In genomic region chr5:122845253-122846050, GRCh38 we compare ENCODE assay signal across 8 cellular contexts. TPM values are rescaled to one million over a fixed set of nuclear protein-coding genes. Genes with fewer than 3 reads are reported as not detected.
DNase-seq lines count a peak whose midpoint lies in the region; ATAC-seq and TF ChIP-seq lines count a peak whose summit lies in the region.

A gene with protein sequence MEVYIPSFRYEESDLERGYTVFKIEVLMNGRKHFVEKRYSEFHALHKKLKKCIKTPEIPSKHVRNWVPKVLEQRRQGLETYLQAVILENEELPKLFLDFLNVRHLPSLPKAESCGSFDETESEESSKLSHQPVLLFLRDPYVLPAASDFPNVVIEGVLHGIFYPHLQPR (plus strand): TSS chr5:122845613. CDS start chr5:122845634, 21 bp downstream.

- ATAC-seq in GM21360 (IDR thresholded peaks at IDR 0.05; ENCODE audit: unreplicated experiment), result peak; percentile 86
- peak; percentile 88 for ATAC-seq in stimulated activated naive CD8-positive, alpha-beta T cell treated with anti-CD3 and anti-CD28 coated beads, Interleukin-15, Interleukin-2, amounts not matched to agents 100 U/mL and 50 U/mL, for 24 hours

- H3K4me3 ChIP-seq in fibroblast of villous mesenchyme (ENCODE audit: low read depth, low read length), result peak within 1 kb of the TSS; percentile 77

- TF ChIP-seq CTCF in fibroblast of villous mesenchyme (IDR thresholded peaks at IDR 0.05; ENCODE audit: insufficient read depth, low read depth, low read length) (no peak), nephron (IDR thresholded peaks at IDR 0.05; ENCODE audit: unreplicated experiment in 3 of 3) (peak in 1 of 3 experiments; percentile 5)

- peaks cover 30% of the 10 kb centered on the region for H3K4me1 Mint-ChIP-seq in nephron

- peaks cover 3% of the 10 kb centered on the region for H3K9me3 Mint-ChIP-seq in nephron

- peak within 1 kb of the TSS; percentile 95 to 98 (median 98) for H3K27ac Mint-ChIP-seq in nephron

- peak; percentile 86 for DNase-seq in D341Med (ENCODE audit: low spot score)
- peak; percentile 48 for DNase-seq in HS-5 (ENCODE audit: low read depth)
- peak; percentile 78 for DNase-seq in RPMI7951 (ENCODE audit: low read depth)
- peak; percentile 90 for DNase-seq in activated effector memory CD4-positive, alpha-beta T cell treated with anti-CD3 and anti-CD28 coated beads, Interleukin-2, amount 50 U/mL, for 16 hours
- DNase-seq in fibroblast of villous mesenchyme (ENCODE audit: low read depth), result peak; percentile 77
- peak; percentile 74 for DNase-seq in stimulated activated naive CD8-positive, alpha-beta T cell treated with anti-CD3 and anti-CD28 coated beads, Interleukin-15, Interleukin-2, amounts not matched to agents 100 U/mL and 50 U/mL, for 24 hours

- peak within 1 kb of the TSS; percentile 86 to 95 (median 94) for H3K4me3 Mint-ChIP-seq in nephron

- H3K36me3 Mint-ChIP-seq in nephron (ENCODE audit: low read depth), result peaks cover 11% of the 10 kb centered on the region

- peaks cover 4% of the 10 kb centered on the region for H3K27me3 Mint-ChIP-seq in nephron (ENCODE audit: low read depth)

RNA-seq across cellular contexts. Expression of the gene that starts here (rescaled TPM):
- 25.4 and 34.7 TPM in 2 replicates for total RNA-seq in RPMI7951 (2014; rRNA removed; shearing (Covaris generic))
- 28.0 and 29.8 TPM in 2 replicates for total RNA-seq in fibroblast of villous mesenchyme

Comparison
In these comparisons a context has a peak if more than half of its experiments do, and no peak if none do; other contexts are left out.
1. Peak in every context shown above with its lines: DNase-seq, ATAC-seq and H3K4me3 ChIP-seq.